15 cellular contexts compared by ENCODE assay signal in the genomic region with DNA sequence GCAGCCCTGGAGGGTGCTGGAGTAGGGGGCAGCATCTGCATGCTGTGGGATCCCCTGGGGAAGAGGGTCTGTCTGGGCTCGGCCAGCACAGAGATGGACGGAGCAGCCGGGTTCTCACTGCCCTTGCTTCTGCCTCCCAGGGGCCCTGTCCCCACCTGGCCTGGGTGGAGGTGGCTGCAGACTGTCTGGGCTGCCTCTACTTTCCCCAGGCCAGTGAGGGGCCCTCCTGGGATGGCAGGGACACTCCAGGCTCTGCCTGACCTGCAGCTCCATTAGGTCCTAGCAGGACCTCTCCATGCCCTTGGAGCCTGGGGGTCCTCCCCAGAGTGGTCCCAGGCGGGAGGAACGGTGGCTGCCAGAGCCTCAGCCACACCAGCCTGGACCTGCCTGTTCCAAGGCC.
"Had no signal": no experiment of that assay in that cellular context is flagged by ENCODE, and none has a peak within 500 bp of the region (broad histone marks: within the 10 kb centered on the region; RNA-seq: fewer than 3 reads in every experiment).

No MANE protein-coding gene starts in this region.

- H3K9me3 Mint-ChIP-seq: naive B cell; stimulated activated naive CD8-positive, alpha-beta T cell treated with anti-CD3 and anti-CD28 coated beads, Interleukin-15, Interleukin-2, amounts not matched to agents 100 ng/mL and 50 ng/mL, for 24 hours had no signal

- H3K4me1 ChIP-seq: foreskin keratinocyte had no signal

- H3K9me3 ChIP-seq: left lung, neutrophil, thoracic aorta had no signal

- H3K4me3 Mint-ChIP-seq: naive B cell; stimulated activated naive CD8-positive, alpha-beta T cell treated with anti-CD3 and anti-CD28 coated beads, Interleukin-15, Interleukin-2, amounts not matched to agents 100 ng/mL and 50 ng/mL, for 24 hours had no signal

- H3K27ac Mint-ChIP-seq: stimulated activated naive CD8-positive, alpha-beta T cell treated with anti-CD3 and anti-CD28 coated beads, Interleukin-15, Interleukin-2, amounts not matched to agents 100 ng/mL and 50 ng/mL, for 24 hours had no signal

- H3K27ac ChIP-seq: foreskin keratinocyte, left lung, neutrophil, thoracic aorta had no signal

- H3K4me3 ChIP-seq: left lung, thoracic aorta had no signal

- DNase-seq: activated naive CD4-positive, alpha-beta T cell treated with anti-CD3 and anti-CD28 coated beads, Interleukin-2, amount 50 U/mL, for 16 hours; activated T-cell treated with anti-CD3 and anti-CD28 coated beads, Interleukin-2, amount 50 U/mL, for 1 hour; amniotic stem cell; foreskin keratinocyte; head of caudate nucleus; naive B cell; stimulated activated CD4-positive, alpha-beta T cell treated with anti-CD3 and anti-CD28 coated beads, Interleukin-12 subunit alpha, Interleukin-12 subunit beta, amount 100 ng/mL, for 4 hours; stimulated activated CD4-positive, alpha-beta T cell treated with anti-CD3 and anti-CD28 coated beads, Interleukin-4, amount 100 ng/mL, for 1 hour; stimulated activated CD8-positive, alpha-beta memory T cell treated with anti-CD3 and anti-CD28 coated beads, Interleukin-4, amount 100 ng/mL, for 48 hours had no signal

- H3K36me3 Mint-ChIP-seq: naive B cell had no signal

- ATAC-seq: foreskin keratinocyte, left lung, sciatic nerve had no signal

- H3K36me3 ChIP-seq: left lung, neutrophil, thoracic aorta had no signal

- H3K27me3 Mint-ChIP-seq: naive B cell; stimulated activated naive CD8-positive, alpha-beta T cell treated with anti-CD3 and anti-CD28 coated beads, Interleukin-15, Interleukin-2, amounts not matched to agents 100 ng/mL and 50 ng/mL, for 24 hours had no signal

- H3K27me3 ChIP-seq: foreskin keratinocyte, neutrophil had no signal

- FAIRE-seq: endothelial cell of umbilical vein had no signal
